8 cellular contexts compared by ENCODE assay signal in the genomic region with DNA sequence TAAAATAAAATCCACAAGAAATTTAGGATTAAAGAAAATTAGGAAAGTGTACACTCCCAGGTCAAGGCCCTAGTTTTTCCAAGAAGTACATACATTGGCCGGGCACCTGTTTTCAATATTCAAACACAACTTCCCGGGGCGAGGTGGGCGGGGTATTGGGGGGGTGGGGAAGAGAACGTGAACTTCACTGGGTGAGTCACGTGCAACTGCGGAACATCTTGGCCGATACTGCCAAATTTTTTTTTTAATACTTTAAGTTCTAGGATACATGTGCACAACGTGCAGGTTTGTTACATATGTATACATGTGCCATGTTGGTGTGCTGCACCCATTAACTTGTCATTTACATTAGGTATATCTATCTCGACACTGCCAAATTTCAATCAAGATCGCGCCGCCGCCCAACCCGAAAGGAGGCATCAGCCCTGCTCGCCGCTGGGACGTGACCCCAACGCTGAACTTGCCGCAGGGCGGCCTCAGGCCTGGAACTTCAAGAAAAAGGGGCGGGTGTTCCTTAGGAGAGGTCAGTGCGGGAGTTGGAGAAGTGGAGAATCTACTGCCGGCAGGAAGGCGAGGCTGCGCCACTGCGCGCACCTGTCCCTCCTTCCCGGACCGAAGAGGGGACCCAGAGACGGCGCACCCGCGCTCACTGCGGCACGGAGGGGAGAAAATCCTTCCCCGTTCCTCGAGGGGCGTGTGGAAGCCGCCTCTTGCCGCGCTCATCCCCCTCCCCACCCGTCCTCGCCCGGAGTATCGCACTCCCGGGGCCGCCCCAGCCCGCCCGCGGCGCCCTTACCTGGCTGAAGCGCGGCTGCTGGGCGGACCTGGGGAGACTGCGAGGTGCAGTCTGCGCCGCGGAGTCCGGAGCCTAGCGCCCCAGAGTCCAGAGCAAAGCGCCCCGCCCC. TPM values are rescaled to one million over a fixed set of nuclear protein-coding genes. Genes with fewer than 3 reads are reported as not detected.
A peak's percentile ranks its signal among the peaks of the same experiment; 100 is the strongest.
DNase-seq lines count a peak whose midpoint lies in the region; ATAC-seq and TF ChIP-seq lines count a peak whose summit lies in the region.

Gene TEC, minus strand, starts transcription at position 883 of the 905 bp plus-strand sequence. CDS start 41,224 bp downstream, outside the sequence.

- no peaks in the 10 kb centered on the region for H3K27me3 ChIP-seq in CD4-positive, alpha-beta T cell (ENCODE audit: control insufficient read depth, insufficient read depth, low read length)
- no peaks in the 10 kb centered on the region for H3K27me3 ChIP-seq in ascending aorta

- H3K4me3 Mint-ChIP-seq in CD4-positive, alpha-beta T cell, result peak within 1 kb of the TSS; percentile 98

- peak within 1 kb of the TSS; percentile 21 for H3K27ac ChIP-seq in CD4-positive, alpha-beta T cell (ENCODE audit: low read depth, low read length)
- H3K27ac ChIP-seq in ascending aorta (peak within 1 kb of the TSS; percentile 78 to 80), skin epidermis (peak within 1 kb of the TSS; percentile 54 to 91 (median 83))

- CTCF ChIA-PET in CD4-positive, alpha-beta T cell (lab: Charles Lee), result no interaction called here

- DNase-seq in CD4-positive, alpha-beta T cell, result peak in 7 of 10 experiments; percentile 6 to 49 (median 18)
- DNase-seq in RKO (ENCODE audit: low spot score), result peak; percentile 85
- peak; percentile 14 to 74 for DNase-seq in ascending aorta (ENCODE audit: low spot score in 2 of 2)
- DNase-seq in NCI-H187 treated with DMSO at 0.1 percent for 48 hours (lab: John Stamatoyannopoulos, UW), result no peak

- POLR2A ChIA-PET in CD4-positive, alpha-beta T cell (lab: Charles Lee), result no interaction called here

- intact Hi-C loops in CD4-positive, alpha-beta T cell (cut with DNase I, micrococcal nuclease), result no loop called here
- intact Hi-C loops in ascending aorta (cut with DNase I), result loop anchor here (1.0 kb wide), 1 partner anchor 72 kb away; the partner anchor contains the start of gene SLAIN2

- peak within 1 kb of the TSS; percentile 79 for H3K27ac Mint-ChIP-seq in CD4-positive, alpha-beta T cell

- H3K4me3 ChIP-seq in ascending aorta (peak within 1 kb of the TSS; percentile 88 to 92), iPS-11a (ENCODE audit: low read depth, low read length) (peak within 1 kb of the TSS; percentile 87), skin epidermis (peak within 1 kb of the TSS; percentile 53 to 86 (median 78))

- peaks cover 29% of the 10 kb centered on the region for H3K4me1 Mint-ChIP-seq in CD4-positive, alpha-beta T cell (ENCODE audit: low read depth)

- no peaks in the 10 kb centered on the region for H3K9me3 ChIP-seq in CD4-positive, alpha-beta T cell (ENCODE audit: control insufficient read depth, low read length)
- H3K9me3 ChIP-seq in ascending aorta, result no peaks in the 10 kb centered on the region

- H3K36me3 Mint-ChIP-seq in CD4-positive, alpha-beta T cell (ENCODE audit: low read depth), result peaks cover 4% of the 10 kb centered on the region

- peak; percentile 1 for ATAC-seq in CD4-positive, alpha-beta T cell (ENCODE audit: poor library complexity)
- ATAC-seq in HG03342 (IDR thresholded peaks at IDR 0.05; ENCODE audit: unreplicated experiment), result peak; percentile 31

- TF ChIP-seq CTCF in CD4-positive, alpha-beta T cell (IDR thresholded peaks at IDR 0.05), result no peak
- TF ChIP-seq CTCF in ascending aorta (IDR thresholded peaks at IDR 0.05), result no peak

- peak; percentile 90 for TF ChIP-seq POLR2A in GM19099 (IDR thresholded peaks at IDR 0.05; ENCODE audit: extremely low read depth, insufficient read length, low read depth)

- peaks cover 0 to 3% of the 10 kb centered on the region in 2 donors for H3K4me1 ChIP-seq in ascending aorta

- H3K27me3 Mint-ChIP-seq in CD4-positive, alpha-beta T cell, result no peaks in the 10 kb centered on the region

- no peaks in the 10 kb centered on the region for H3K9me3 Mint-ChIP-seq in CD4-positive, alpha-beta T cell

- H3K36me3 ChIP-seq in ascending aorta, result no peaks in the 10 kb centered on the region

RNA-seq across cellular contexts. Expression of gene TEC, which starts in this region (rescaled TPM):
- 1 to 10 TPM; 2.8 TPM for total RNA-seq in CD4-positive, alpha-beta T cell
- total RNA-seq in ascending aorta, result 4.5 TPM

Comparison
In these comparisons a context has a peak if more than half of its experiments do, and no peak if none do; other contexts are left out.
1. H3K27ac ChIP-seq: peak in every context shown above with its lines; median percentile 83 in skin epidermis; 79 in ascending aorta; 21 in CD4-positive, alpha-beta T cell.